In the genomic region with DNA sequence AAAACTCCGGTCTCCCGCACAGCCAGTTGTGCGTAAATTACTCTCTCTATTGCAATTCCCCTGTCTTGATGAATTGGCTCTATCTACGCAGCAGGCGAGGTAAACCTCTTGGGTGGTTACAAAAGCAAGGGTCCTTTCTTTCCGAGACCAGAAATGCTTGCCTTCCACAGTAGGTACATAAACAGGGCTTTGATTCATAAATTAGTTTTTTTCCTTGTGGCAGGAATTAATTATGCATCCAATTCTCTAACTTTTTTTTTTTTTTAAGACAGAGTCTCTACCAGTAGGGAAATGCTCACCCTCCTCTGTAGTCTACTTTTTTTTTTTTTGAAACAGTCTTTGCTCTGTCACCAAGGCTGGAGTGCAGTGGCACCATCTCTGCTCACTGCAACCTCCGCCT, we compare ENCODE assay signal across 29 cellular contexts. TPM values are rescaled to one million over a fixed set of nuclear protein-coding genes. Genes with fewer than 3 reads are reported as not detected.
"Had no signal": no experiment of that assay in that cellular context is flagged by ENCODE, and none has a peak within 500 bp of the region (broad histone marks: within the 10 kb centered on the region; RNA-seq: fewer than 3 reads in every experiment).

No MANE protein-coding gene starts in this region.

- H3K4me1 ChIP-seq: colonic mucosa, esophagus squamous epithelium, gastroesophageal sphincter, parathyroid adenoma, right lobe of liver, upper lobe of left lung had no signal

- H3K9ac ChIP-seq: parathyroid adenoma had no signal

- H3K36me3 ChIP-seq: colonic mucosa, esophagus squamous epithelium, gastroesophageal sphincter, right lobe of liver, thoracic aorta, upper lobe of left lung had no signal

- H3K79me2 ChIP-seq: parathyroid adenoma had no signal

- H3K4me1 Mint-ChIP-seq: brain, nephron progenitor cell had no signal

- H3K9me3 Mint-ChIP-seq: activated CD4-positive, alpha-beta memory T cell treated with anti-CD3 and anti-CD28 coated beads, Interleukin-2, amount 10 ng/mL, durations not matched to agents 7 days and 5 days; activated CD4-positive, alpha-beta T cell treated with anti-CD3 and anti-CD28 coated beads, Interleukin-2, amount 10 ng/mL, durations not matched to agents 24 days and 14 days; activated T-helper 1 cell treated with anti-CD3 and anti-CD28 coated beads, Interleukin-12 subunit alpha, Interleukin-12 subunit beta, Interleukin-2, Interleukin-4 antibody, amounts not matched to agents 30 ng/mL and 10 ng/mL and 1 ng/mL, durations not matched to agents 14 hours and 24 hours and 36 hours had no signal

- H3K27ac ChIP-seq: colonic mucosa, esophagus squamous epithelium, gastroesophageal sphincter, parathyroid adenoma, right lobe of liver, skin epidermis, thoracic aorta, upper lobe of left lung, VCaP had no signal

- H3K27ac Mint-ChIP-seq: activated CD4-positive, alpha-beta memory T cell treated with anti-CD3 and anti-CD28 coated beads, Interleukin-2, amount 10 ng/mL, durations not matched to agents 7 days and 5 days; activated CD4-positive, alpha-beta T cell treated with anti-CD3 and anti-CD28 coated beads, Interleukin-2, amount 10 ng/mL, durations not matched to agents 24 days and 14 days; activated CD8-positive, alpha-beta memory T cell treated with anti-CD3 and anti-CD28 coated beads, Interleukin-2, amount 10 ng/mL, durations not matched to agents 7 days and 5 days; activated T-helper 1 cell treated with anti-CD3 and anti-CD28 coated beads, Interleukin-12 subunit alpha, Interleukin-12 subunit beta, Interleukin-2, Interleukin-4 antibody, amounts not matched to agents 30 ng/mL and 10 ng/mL and 1 ng/mL, durations not matched to agents 14 hours and 24 hours and 36 hours; brain; nephron progenitor cell had no signal

- ATAC-seq: activated CD4-positive, CD25-positive, alpha-beta regulatory T cell treated with anti-CD3 and anti-CD28 coated beads, Interleukin-2, amount 50 U/mL, for 24 hours; activated CD8-positive, alpha-beta memory T cell treated with anti-CD3 and anti-CD28 coated beads, Interleukin-2, amount 10 ng/mL, durations not matched to agents 7 days and 5 days; gastroesophageal sphincter; left ventricle myocardium superior; right lobe of liver had no signal

- H3K4me3 Mint-ChIP-seq: activated CD4-positive, alpha-beta memory T cell treated with anti-CD3 and anti-CD28 coated beads, Interleukin-2, amount 10 ng/mL, durations not matched to agents 7 days and 5 days; activated CD4-positive, alpha-beta T cell treated with anti-CD3 and anti-CD28 coated beads, Interleukin-2, amount 10 ng/mL, durations not matched to agents 24 days and 14 days; activated CD8-positive, alpha-beta memory T cell treated with anti-CD3 and anti-CD28 coated beads, Interleukin-2, amount 10 ng/mL, durations not matched to agents 7 days and 5 days; activated T-helper 1 cell treated with anti-CD3 and anti-CD28 coated beads, Interleukin-12 subunit alpha, Interleukin-12 subunit beta, Interleukin-2, Interleukin-4 antibody, amounts not matched to agents 30 ng/mL and 10 ng/mL and 1 ng/mL, durations not matched to agents 14 hours and 24 hours and 36 hours; brain; nephron progenitor cell had no signal

- H3K9me3 ChIP-seq: colonic mucosa, esophagus squamous epithelium, gastroesophageal sphincter, right lobe of liver, thoracic aorta, upper lobe of left lung had no signal

- H3K4me3 ChIP-seq: colonic mucosa, esophagus squamous epithelium, gastroesophageal sphincter, right lobe of liver, skin epidermis, thoracic aorta, upper lobe of left lung had no signal

- H3K36me3 Mint-ChIP-seq: brain had no signal

- DNase-seq: activated CD4-positive, alpha-beta memory T cell treated with anti-CD3 and anti-CD28 coated beads, Interleukin-2, amount 10 ng/mL, durations not matched to agents 7 days and 5 days; activated CD4-positive, alpha-beta T cell treated with anti-CD3 and anti-CD28 coated beads, Interleukin-2, amount 10 ng/mL, durations not matched to agents 24 days and 14 days; activated CD8-positive, alpha-beta memory T cell treated with anti-CD3 and anti-CD28 coated beads, Interleukin-2, amount 10 ng/mL, durations not matched to agents 7 days and 5 days; activated gamma-delta T cell; activated naive CD4-positive, alpha-beta T cell treated with anti-CD3 and anti-CD28 coated beads, Interleukin-2, amount 50 U/mL, for 16 hours; activated T-cell treated with anti-CD3 and anti-CD28 coated beads for 4 hours; aorta; central memory CD4-positive, alpha-beta T cell; colonic mucosa; esophagus squamous epithelium; head of caudate nucleus; hypothalamus; left ventricle myocardium superior; mammary epithelial cell; nephron progenitor cell; nucleus accumbens; right lobe of liver; stimulated activated CD8-positive, alpha-beta memory T cell treated with anti-CD3 and anti-CD28 coated beads, Interleukin-4, amount 100 ng/mL, for 48 hours; stimulated activated naive CD4-positive, alpha-beta T cell treated with Interleukin-2 at 50 U/mL for 16 hours; upper lobe of left lung had no signal

- H3K27me3 ChIP-seq: colonic mucosa, esophagus squamous epithelium, gastroesophageal sphincter, right lobe of liver, upper lobe of left lung had no signal

- H2AFZ ChIP-seq: parathyroid adenoma had no signal

- H3K27me3 Mint-ChIP-seq: activated CD4-positive, alpha-beta memory T cell treated with anti-CD3 and anti-CD28 coated beads, Interleukin-2, amount 10 ng/mL, durations not matched to agents 7 days and 5 days; activated CD4-positive, alpha-beta T cell treated with anti-CD3 and anti-CD28 coated beads, Interleukin-2, amount 10 ng/mL, durations not matched to agents 24 days and 14 days; activated CD8-positive, alpha-beta memory T cell treated with anti-CD3 and anti-CD28 coated beads, Interleukin-2, amount 10 ng/mL, durations not matched to agents 7 days and 5 days had no signal

RNA-seq across cellular contexts. Expression of a gene that starts 16.3 kb away (rescaled TPM):
- total RNA-seq: left ventricle myocardium superior, mammary epithelial cell had no signal
- polyA plus RNA-seq: mammary epithelial cell had no signal

RNA-seq across cellular contexts. Expression of a gene that starts 54.5 kb away (rescaled TPM):
- total RNA-seq: mammary epithelial cell; T-helper 2 cell treated with Interferon-gamma antibody and Interleukin-4, amounts not matched to agents 100 ng/mL and 5 ng/mL, for 36 hours had no signal
- polyA plus RNA-seq: mammary epithelial cell had no signal
